ENCODE assay signal across 38 cellular contexts in the genomic region with DNA sequence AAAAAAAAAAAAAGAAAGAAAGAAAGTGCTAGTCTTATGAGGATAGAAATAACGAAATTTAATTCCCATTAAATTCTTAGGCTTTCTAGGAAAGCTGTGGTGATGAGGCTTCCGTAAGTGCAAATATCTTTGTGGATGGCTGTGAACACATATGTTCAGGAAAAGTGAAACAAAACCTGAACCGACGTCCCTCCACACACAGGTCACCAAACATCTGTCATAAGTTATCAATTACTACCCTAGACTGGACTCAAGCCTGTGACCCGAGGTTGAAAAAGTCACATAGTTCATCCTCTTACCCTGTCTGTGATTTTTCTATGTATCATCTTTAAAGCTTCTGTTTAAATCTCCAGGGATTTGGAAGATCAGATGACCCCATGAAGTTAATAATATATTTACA. TPM values are rescaled to one million over a fixed set of nuclear protein-coding genes. Genes with fewer than 3 reads are reported as not detected.
"Had no signal": no experiment of that assay in that cellular context is flagged by ENCODE, and none has a peak within 500 bp of the region (broad histone marks: within the 10 kb centered on the region; RNA-seq: fewer than 3 reads in every experiment).

No MANE protein-coding gene starts in this region.

- H3K4me3 Mint-ChIP-seq: activated CD4-positive, alpha-beta memory T cell treated with anti-CD3 and anti-CD28 coated beads, Interleukin-2, amount 10 ng/mL, durations not matched to agents 7 days and 5 days; activated CD4-positive, alpha-beta T cell treated with anti-CD3 and anti-CD28 coated beads for 36 hours; activated CD4-positive, alpha-beta T cell treated with anti-CD3 and anti-CD28 coated beads, Interleukin-2, amount 10 ng/mL, durations not matched to agents 7 days and 5 days; activated CD8-positive, alpha-beta memory T cell treated with anti-CD3 and anti-CD28 coated beads, Interleukin-2, amount 10 ng/mL, durations not matched to agents 7 days and 5 days; activated CD8-positive, alpha-beta T cell treated with anti-CD3 and anti-CD28 coated beads, Interleukin-2, amount 10 ng/mL, durations not matched to agents 7 days and 5 days; activated naive CD4-positive, alpha-beta T cell treated with anti-CD3 and anti-CD28 coated beads, Interleukin-2, amount 10 ng/mL, durations not matched to agents 7 days and 5 days; activated naive CD4-positive, alpha-beta T cell treated with anti-CD3 and anti-CD28 coated beads, Interleukin-2, amount 50 U/mL, for 24 hours; activated naive CD8-positive, alpha-beta T cell; activated naive CD8-positive, alpha-beta T cell treated with anti-CD3 and anti-CD28 coated beads, Interleukin-2, amount 10 ng/mL, durations not matched to agents 7 days and 5 days; activated naive CD8-positive, alpha-beta T cell treated with anti-CD3 and anti-CD28 coated beads, Interleukin-2, amount 50 U/mL, for 24 hours; activated T-cell treated with anti-CD3 and anti-CD28 coated beads, Interleukin-2, amount 50 U/mL, for 24 hours; brain; T-helper 1 cell treated with Interleukin-12 subunit alpha and Interleukin-12 subunit beta and Interleukin-4 antibody, amounts not matched to agents 30 μg/mL and 1 μg/mL, for 36 hours; T-helper 2 cell treated with Interferon-gamma antibody and Interleukin-4, amounts not matched to agents 5 μg/mL and 100 μg/mL, for 36 hours; WTC11 had no signal

- H3K27ac ChIP-seq: ascending aorta, cardiac muscle cell, VCaP had no signal

- H3K4me1 Mint-ChIP-seq: activated CD4-positive, alpha-beta memory T cell treated with anti-CD3 and anti-CD28 coated beads, Interleukin-2, amount 10 ng/mL, durations not matched to agents 7 days and 5 days; activated CD4-positive, alpha-beta T cell treated with anti-CD3 and anti-CD28 coated beads for 36 hours; activated CD4-positive, alpha-beta T cell treated with anti-CD3 and anti-CD28 coated beads, Interleukin-2, amount 10 ng/mL, durations not matched to agents 7 days and 5 days; activated CD8-positive, alpha-beta memory T cell treated with anti-CD3 and anti-CD28 coated beads, Interleukin-2, amount 10 ng/mL, durations not matched to agents 7 days and 5 days; activated naive CD4-positive, alpha-beta T cell treated with anti-CD3 and anti-CD28 coated beads, Interleukin-2, amount 10 ng/mL, durations not matched to agents 7 days and 5 days; activated naive CD4-positive, alpha-beta T cell treated with anti-CD3 and anti-CD28 coated beads, Interleukin-2, amount 50 U/mL, for 24 hours; activated naive CD8-positive, alpha-beta T cell treated with anti-CD3 and anti-CD28 coated beads, Interleukin-2, amount 10 ng/mL, durations not matched to agents 7 days and 5 days; activated naive CD8-positive, alpha-beta T cell treated with anti-CD3 and anti-CD28 coated beads, Interleukin-2, amount 50 U/mL, for 24 hours; brain had no signal

- FAIRE-seq: TTC549 had no signal

- DNase-seq: activated CD4-positive, alpha-beta memory T cell treated with anti-CD3 and anti-CD28 coated beads, Interleukin-2, amount 10 ng/mL, durations not matched to agents 7 days and 5 days; activated CD4-positive, alpha-beta T cell treated with anti-CD3 and anti-CD28 coated beads for 1 hour; activated CD4-positive, alpha-beta T cell treated with anti-CD3 and anti-CD28 coated beads for 36 hours; activated CD4-positive, alpha-beta T cell treated with anti-CD3 and anti-CD28 coated beads for 48 hours; activated CD4-positive, alpha-beta T cell treated with anti-CD3 and anti-CD28 coated beads, Interleukin-2, amount 10 ng/mL, durations not matched to agents 7 days and 5 days; activated CD4-positive, alpha-beta T cell treated with anti-CD3 and anti-CD28 coated beads, Interleukin-2, amount 50 U/mL, for 48 hours; activated CD4-positive, CD25-positive, alpha-beta regulatory T cell; activated CD8-positive, alpha-beta memory T cell treated with anti-CD3 and anti-CD28 coated beads for 24 hours; activated CD8-positive, alpha-beta memory T cell treated with anti-CD3 and anti-CD28 coated beads, Interleukin-2, amount 10 ng/mL, durations not matched to agents 7 days and 5 days; activated CD8-positive, alpha-beta memory T cell treated with anti-CD3 and anti-CD28 coated beads, Interleukin-2, amount 50 U/mL, for 48 hours; activated CD8-positive, alpha-beta T cell treated with anti-CD3 and anti-CD28 coated beads, Interleukin-2, amount 10 ng/mL, durations not matched to agents 7 days and 5 days; activated effector memory CD4-positive, alpha-beta T cell treated with Interleukin-2 at 50 U/mL for 16 hours; activated gamma-delta T cell; activated naive CD4-positive, alpha-beta T cell treated with anti-CD3 and anti-CD28 coated beads, Interleukin-2, amount 10 ng/mL, durations not matched to agents 7 days and 5 days; activated naive CD4-positive, alpha-beta T cell treated with Interleukin-2 at 50 U/mL for 16 hours; activated naive CD8-positive, alpha-beta T cell treated with anti-CD3 and anti-CD28 coated beads, Interleukin-2, amount 10 ng/mL, durations not matched to agents 7 days and 5 days; activated naive CD8-positive, alpha-beta T cell treated with anti-CD3 and anti-CD28 coated beads, Interleukin-2, amount 50 U/mL, for 24 hours; activated T-cell treated with anti-CD3 and anti-CD28 coated beads, Interleukin-2, amount 50 U/mL, for 24 hours; activated T-cell treated with anti-CD3 and anti-CD28 coated beads, Interleukin-2, amount 50 U/mL, for 48 hours; amygdala; anterior cingulate cortex; caudate nucleus; T-helper 1 cell; T-helper 2 cell; T-helper 9 cell had no signal

- H3K36me3 Mint-ChIP-seq: activated CD8-positive, alpha-beta memory T cell treated with anti-CD3 and anti-CD28 coated beads, Interleukin-2, amount 10 ng/mL, durations not matched to agents 7 days and 5 days; activated naive CD4-positive, alpha-beta T cell treated with anti-CD3 and anti-CD28 coated beads, Interleukin-2, amount 10 ng/mL, durations not matched to agents 7 days and 5 days; activated naive CD4-positive, alpha-beta T cell treated with anti-CD3 and anti-CD28 coated beads, Interleukin-2, amount 50 U/mL, for 24 hours; activated naive CD8-positive, alpha-beta T cell; activated naive CD8-positive, alpha-beta T cell treated with anti-CD3 and anti-CD28 coated beads, Interleukin-2, amount 10 ng/mL, durations not matched to agents 7 days and 5 days; brain; WTC11 had no signal

- H3K36me3 ChIP-seq: ascending aorta, cardiac muscle cell had no signal

- H3K27me3 ChIP-seq: ascending aorta, cardiac muscle cell had no signal

- H3K4me3 ChIP-seq: ascending aorta, cardiac muscle cell had no signal

- H3K27me3 Mint-ChIP-seq: activated CD4-positive, alpha-beta memory T cell treated with anti-CD3 and anti-CD28 coated beads, Interleukin-2, amount 10 ng/mL, durations not matched to agents 7 days and 5 days; activated CD4-positive, alpha-beta T cell treated with anti-CD3 and anti-CD28 coated beads for 36 hours; activated CD4-positive, alpha-beta T cell treated with anti-CD3 and anti-CD28 coated beads, Interleukin-2, amount 10 ng/mL, durations not matched to agents 7 days and 5 days; activated CD8-positive, alpha-beta memory T cell treated with anti-CD3 and anti-CD28 coated beads, Interleukin-2, amount 10 ng/mL, durations not matched to agents 7 days and 5 days; activated naive CD4-positive, alpha-beta T cell treated with anti-CD3 and anti-CD28 coated beads, Interleukin-2, amount 10 ng/mL, durations not matched to agents 7 days and 5 days; activated naive CD4-positive, alpha-beta T cell treated with anti-CD3 and anti-CD28 coated beads, Interleukin-2, amount 50 U/mL, for 24 hours; activated naive CD8-positive, alpha-beta T cell treated with anti-CD3 and anti-CD28 coated beads, Interleukin-2, amount 50 U/mL, for 24 hours; activated T-cell treated with anti-CD3 and anti-CD28 coated beads, Interleukin-2, amount 50 U/mL, for 24 hours; brain had no signal

- H3K9me3 Mint-ChIP-seq: activated CD4-positive, alpha-beta memory T cell treated with anti-CD3 and anti-CD28 coated beads, Interleukin-2, amount 10 ng/mL, durations not matched to agents 7 days and 5 days; activated CD4-positive, alpha-beta T cell treated with anti-CD3 and anti-CD28 coated beads, Interleukin-2, amount 10 ng/mL, durations not matched to agents 7 days and 5 days; activated naive CD4-positive, alpha-beta T cell treated with anti-CD3 and anti-CD28 coated beads, Interleukin-2, amount 10 ng/mL, durations not matched to agents 7 days and 5 days; activated naive CD4-positive, alpha-beta T cell treated with anti-CD3 and anti-CD28 coated beads, Interleukin-2, amount 50 U/mL, for 24 hours; activated naive CD8-positive, alpha-beta T cell treated with anti-CD3 and anti-CD28 coated beads, Interleukin-2, amount 10 ng/mL, durations not matched to agents 7 days and 5 days; activated naive CD8-positive, alpha-beta T cell treated with anti-CD3 and anti-CD28 coated beads, Interleukin-2, amount 50 U/mL, for 24 hours; activated T-cell treated with anti-CD3 and anti-CD28 coated beads, Interleukin-2, amount 50 U/mL, for 24 hours; activated T-helper 2 cell treated with anti-CD3 and anti-CD28 coated beads, Interferon-gamma antibody, Interleukin-2, Interleukin-4, amounts not matched to agents 10 μg/mL and 5 μg/mL and 100 μg/mL, durations not matched to agents 14 hours and 24 hours and 36 hours; brain; T-helper 1 cell treated with Interleukin-12 subunit alpha and Interleukin-12 subunit beta and Interleukin-4 antibody, amounts not matched to agents 30 μg/mL and 1 μg/mL, for 36 hours; T-helper 2 cell treated with Interferon-gamma antibody and Interleukin-4, amounts not matched to agents 5 μg/mL and 100 μg/mL, for 36 hours; WTC11 had no signal

- H3K9me3 ChIP-seq: ascending aorta had no signal

- H3K4me1 ChIP-seq: ascending aorta had no signal

- H3K27ac Mint-ChIP-seq: activated CD4-positive, alpha-beta memory T cell treated with anti-CD3 and anti-CD28 coated beads, Interleukin-2, amount 10 ng/mL, durations not matched to agents 7 days and 5 days; activated CD4-positive, alpha-beta T cell treated with anti-CD3 and anti-CD28 coated beads for 36 hours; activated CD4-positive, alpha-beta T cell treated with anti-CD3 and anti-CD28 coated beads, Interleukin-2, amount 10 ng/mL, durations not matched to agents 7 days and 5 days; activated CD8-positive, alpha-beta memory T cell treated with anti-CD3 and anti-CD28 coated beads, Interleukin-2, amount 10 ng/mL, durations not matched to agents 7 days and 5 days; activated CD8-positive, alpha-beta T cell treated with anti-CD3 and anti-CD28 coated beads, Interleukin-2, amount 10 ng/mL, durations not matched to agents 7 days and 5 days; activated naive CD4-positive, alpha-beta T cell treated with anti-CD3 and anti-CD28 coated beads, Interleukin-2, amount 10 ng/mL, durations not matched to agents 7 days and 5 days; activated naive CD4-positive, alpha-beta T cell treated with anti-CD3 and anti-CD28 coated beads, Interleukin-2, amount 50 U/mL, for 24 hours; activated naive CD8-positive, alpha-beta T cell; activated naive CD8-positive, alpha-beta T cell treated with anti-CD3 and anti-CD28 coated beads, Interleukin-2, amount 10 ng/mL, durations not matched to agents 7 days and 5 days; activated naive CD8-positive, alpha-beta T cell treated with anti-CD3 and anti-CD28 coated beads, Interleukin-2, amount 50 U/mL, for 24 hours; activated T-cell treated with anti-CD3 and anti-CD28 coated beads, Interleukin-2, amount 50 U/mL, for 24 hours; activated T-helper 2 cell treated with anti-CD3 and anti-CD28 coated beads, Interferon-gamma antibody, Interleukin-2, Interleukin-4, amounts not matched to agents 10 μg/mL and 5 μg/mL and 100 μg/mL, durations not matched to agents 14 hours and 24 hours and 36 hours; brain; T-helper 1 cell treated with Interleukin-12 subunit alpha and Interleukin-12 subunit beta and Interleukin-4 antibody, amounts not matched to agents 30 μg/mL and 1 μg/mL, for 36 hours; T-helper 2 cell treated with Interferon-gamma antibody and Interleukin-4, amounts not matched to agents 5 μg/mL and 100 μg/mL, for 36 hours; WTC11 had no signal

- ATAC-seq: activated CD4-positive, alpha-beta T cell treated with anti-CD3 and anti-CD28 coated beads for 36 hours; activated CD4-positive, CD25-positive, alpha-beta regulatory T cell treated with anti-CD3 and anti-CD28 coated beads, Interleukin-2, amount 50 U/mL, for 24 hours; activated CD8-positive, alpha-beta memory T cell treated with anti-CD3 and anti-CD28 coated beads, Interleukin-2, amount 10 ng/mL, durations not matched to agents 7 days and 5 days; activated CD8-positive, alpha-beta T cell treated with anti-CD3 and anti-CD28 coated beads, Interleukin-2, amount 10 ng/mL, durations not matched to agents 7 days and 5 days; activated naive CD8-positive, alpha-beta T cell treated with anti-CD3 and anti-CD28 coated beads, Interleukin-2, amount 50 U/mL, for 24 hours; WTC11 had no signal

RNA-seq across cellular contexts. Expression of a gene that starts 24.8 kb away (rescaled TPM):
- total RNA-seq: activated CD4-positive, alpha-beta memory T cell treated with anti-CD3 and anti-CD28 coated beads, Interleukin-2, amount 10 ng/mL, durations not matched to agents 7 days and 5 days; activated CD4-positive, alpha-beta T cell treated with anti-CD3 and anti-CD28 coated beads for 36 hours; activated CD4-positive, alpha-beta T cell treated with anti-CD3 and anti-CD28 coated beads, Interleukin-2, amount 10 ng/mL, durations not matched to agents 7 days and 5 days; activated CD8-positive, alpha-beta memory T cell treated with anti-CD3 and anti-CD28 coated beads, Interleukin-2, amount 10 ng/mL, durations not matched to agents 7 days and 5 days; activated CD8-positive, alpha-beta T cell treated with anti-CD3 and anti-CD28 coated beads, Interleukin-2, amount 10 ng/mL, durations not matched to agents 7 days and 5 days; activated naive CD8-positive, alpha-beta T cell treated with anti-CD3 and anti-CD28 coated beads, Interleukin-2, amount 10 ng/mL, durations not matched to agents 7 days and 5 days; activated T-helper 2 cell treated with anti-CD3 and anti-CD28 coated beads, Interferon-gamma antibody, Interleukin-2, Interleukin-4, amounts not matched to agents 10 μg/mL and 5 μg/mL and 100 μg/mL, durations not matched to agents 14 hours and 24 hours and 36 hours; bronchial epithelial cell; cardiac muscle cell had no signal
